ENCODE assay signal across 20 cellular contexts in genomic region chr7:44853391-44853790, GRCh38. TPM values are rescaled to one million over a fixed set of nuclear protein-coding genes. Genes with fewer than 3 reads are reported as not detected.
A peak's percentile ranks its signal among the peaks of the same experiment; 100 is the strongest.
DNase-seq lines count a peak whose midpoint lies in the region; ATAC-seq, FAIRE-seq and TF ChIP-seq lines count a peak whose summit lies in the region.
"Had no signal": no experiment of that assay in that cellular context is flagged by ENCODE, and none has a peak within 500 bp of the region (broad histone marks: within the 10 kb centered on the region; RNA-seq: fewer than 3 reads in every experiment).

No MANE protein-coding gene starts in this region.

- H3K4me2 ChIP-seq in A549 (peak overlapping the region; percentile 15; the same call in 1 of the 3 replicates), keratinocyte (ENCODE audit: control insufficient read depth, extremely low read depth, insufficient read depth, low read depth, low read length) (no peak overlapping the region)
- H3K4me2 ChIP-seq: PC-9 had no signal

- H2AFZ ChIP-seq in keratinocyte (ENCODE audit: control insufficient read depth, low read length), result no peak overlapping the region
- H2AFZ ChIP-seq: PC-9 had no signal

- WGBS in A549 (ENCODE audit: missing lambda C conversion rate), result 58% methylated on average over 3 of the region's 3 CpGs

- no peaks in the 10 kb centered on the region for H3K79me2 ChIP-seq in keratinocyte (ENCODE audit: control insufficient read depth, insufficient read depth, low read length)

- H3K27me3 ChIP-seq in RWPE2 (ENCODE audit: insufficient read depth, poor library complexity, severe bottlenecking) (no peaks in the 10 kb centered on the region), keratinocyte (ENCODE audit: control insufficient read depth, extremely low read depth, insufficient read depth, low read length) (no peaks in the 10 kb centered on the region)

- peak; percentile 51 for DNase-seq in activated CD4-positive, alpha-beta T cell treated with anti-CD3 and anti-CD28 coated beads for 48 hours
- DNase-seq in activated CD4-positive, alpha-beta T cell treated with anti-CD3 and anti-CD28 coated beads, Interleukin-2, amount 50 U/mL, for 4 hours, result no peak
- DNase-seq in A549 (ENCODE audit: low read depth in 1 of 2, low spot score in 1 of 2), result peak in 1 of 2 experiments; percentile 17
- no peak for DNase-seq in RWPE2 (ENCODE audit: low spot score)
- DNase-seq in keratinocyte (ENCODE audit: low read depth, low spot score), result no peak
- DNase-seq in Calu3, result no peak
- DNase-seq in superior temporal gyrus (ENCODE audit: extremely low spot score), result no peak
- no peak for DNase-seq in GM03348 (ENCODE audit: low spot score)
- DNase-seq: DMS79 treated with DMSO at 0.1 percent for 48 hours; left ventricle myocardium inferior; NCI-H1105; NCI-H2107; NCI-H526 treated with DMSO at 0.1 percent for 48 hours; stimulated activated naive CD4-positive, alpha-beta T cell treated with Interleukin-2 at 50 U/mL for 16 hours had no signal

- H3K9me3 Mint-ChIP-seq in Calu3 (ENCODE audit: low read depth, unreplicated experiment), result no peaks in the 10 kb centered on the region
- H3K9me3 Mint-ChIP-seq: dendritic cell treated with granulocyte-macrophage colony-stimulating factor and Interleukin-4, amounts not matched to agents 40 ng/mL and 50 ng/mL, for 4 days had no signal

- BruUV-seq in Calu3 (replicated peaks; lab: Mats Ljungman, UMichigan), result no TSS peak

- H3K27ac Mint-ChIP-seq in Calu3 (ENCODE audit: unreplicated experiment), result no peak overlapping the region
- H3K27ac Mint-ChIP-seq: activated naive CD8-positive, alpha-beta T cell; dendritic cell treated with granulocyte-macrophage colony-stimulating factor and Interleukin-4, amounts not matched to agents 40 ng/mL and 50 ng/mL, for 4 days had no signal

- no peaks in the 10 kb centered on the region for H3K9me1 ChIP-seq in keratinocyte (ENCODE audit: control insufficient read depth, extremely low read depth, insufficient read depth, low read length)

- peaks cover 8% of the 10 kb centered on the region for H3K36me3 Mint-ChIP-seq in Calu3 (ENCODE audit: insufficient read depth, unreplicated experiment)
- H3K36me3 Mint-ChIP-seq: activated naive CD8-positive, alpha-beta T cell had no signal

- FAIRE-seq in A549 (lab: Jason Lieb, UNC), result no peak
- FAIRE-seq in keratinocyte (lab: Jason Lieb, UNC), result peak; percentile 58

- H3K9ac ChIP-seq in keratinocyte (ENCODE audit: control insufficient read depth, extremely low read depth, insufficient read depth, low read length), result no peak overlapping the region

- TF ChIP-seq RAD21 in A549 (conservative IDR thresholded peaks at IDR 0.05 in 1 of 2, IDR thresholded peaks at IDR 0.05 in 1 of 2), result no peak

- TF ChIP-seq CTCF in A549 (IDR thresholded peaks at IDR 0.05) (no peak), RWPE2 (IDR thresholded peaks at IDR 0.05; ENCODE audit: poor library complexity, severe bottlenecking) (no peak), keratinocyte (optimal IDR thresholded peaks at IDR 0.05 in 1 of 3, IDR thresholded peaks at IDR 0.05 in 1 of 3, conservative IDR thresholded peaks at IDR 0.05 in 1 of 3; ENCODE audit: extremely low read depth in 1 of 3, insufficient read depth in 2 of 3, low read length in 3 of 3) (no peak), Calu3 (IDR thresholded peaks at IDR 0.05; ENCODE audit: unreplicated experiment) (no peak)

- H3K27ac ChIP-seq in A549 (no peak overlapping the region), RWPE2 (ENCODE audit: poor library complexity, severe bottlenecking) (no peak overlapping the region), keratinocyte (ENCODE audit: control insufficient read depth, insufficient read depth, low read length) (no peak overlapping the region)
- H3K27ac ChIP-seq: C4-2B, left ventricle myocardium inferior, PC-9, SK-N-MC had no signal

- H3K4me1 ChIP-seq in A549, result peaks cover 7% of the 10 kb centered on the region
- no peaks in the 10 kb centered on the region for H3K4me1 ChIP-seq in RWPE2 (ENCODE audit: insufficient read depth, poor library complexity, severe bottlenecking)
- peaks cover 6% of the 10 kb centered on the region for H3K4me1 ChIP-seq in keratinocyte (ENCODE audit: control insufficient read depth, extremely low read depth, insufficient read depth, low read length)

- H3K27me3 Mint-ChIP-seq in Calu3 (ENCODE audit: unreplicated experiment), result no peaks in the 10 kb centered on the region
- H3K27me3 Mint-ChIP-seq: activated naive CD8-positive, alpha-beta T cell; dendritic cell treated with granulocyte-macrophage colony-stimulating factor and Interleukin-4, amounts not matched to agents 40 ng/mL and 50 ng/mL, for 4 days had no signal

- CTCF ChIA-PET in A549 (lab: Yijun Ruan, JAX), result interaction anchor here (0.9 kb wide), 1 partner anchor 23 kb away, joined by 4 read pairs; no protein-coding TSS in a partner anchor
- CTCF ChIA-PET in Calu3 (lab: Charles Lee), result no interaction called here

- POLR2A ChIA-PET in A549 (lab: Yijun Ruan, JAX), result no interaction called here

- intact Hi-C loops in Calu3 (cut with micrococcal nuclease; ENCODE audit: unreplicated experiment), result no loop called here

- TF ChIP-seq EP300 in A549 (IDR thresholded peaks at IDR 0.05), result no peak

- no peak overlapping the region for H3K4me3 Mint-ChIP-seq in Calu3 (ENCODE audit: low read depth, unreplicated experiment)
- H3K4me3 Mint-ChIP-seq: activated naive CD8-positive, alpha-beta T cell; dendritic cell treated with granulocyte-macrophage colony-stimulating factor and Interleukin-4, amounts not matched to agents 40 ng/mL and 50 ng/mL, for 4 days had no signal

- no peak for TF ChIP-seq POLR2A in A549 (IDR thresholded peaks at IDR 0.05; ENCODE audit: low read length)

- ATAC-seq in A549 (no peak), RWPE2 (ENCODE audit: low read depth) (peak; percentile 43; the same call in 2 of the 3 replicates)

- H3K4me1 Mint-ChIP-seq in Calu3 (ENCODE audit: low read depth, unreplicated experiment), result peaks cover 13% of the 10 kb centered on the region

- H3K36me3 ChIP-seq in RWPE2 (ENCODE audit: low read depth) (no peaks in the 10 kb centered on the region), keratinocyte (ENCODE audit: control insufficient read depth in 2 of 2, extremely low read depth in 1 of 2, insufficient read depth in 2 of 2, low read length in 2 of 2) (no peaks in the 10 kb centered on the region)
- H3K36me3 ChIP-seq: HAP-1, left ventricle myocardium inferior had no signal

- H3K9me3 ChIP-seq in A549 (no peaks in the 10 kb centered on the region), RWPE2 (ENCODE audit: severe bottlenecking) (no peaks in the 10 kb centered on the region), keratinocyte (ENCODE audit: control insufficient read depth, low read depth, low read length) (no peaks in the 10 kb centered on the region)
- H3K9me3 ChIP-seq: HAP-1, left ventricle myocardium inferior had no signal

- H3K4me3 ChIP-seq in A549 (no peak overlapping the region), RWPE2 (ENCODE audit: severe bottlenecking) (no peak overlapping the region), keratinocyte (ENCODE audit: control insufficient read depth in 2 of 3, extremely low read depth in 1 of 3, insufficient read depth in 2 of 3, low read depth in 1 of 3, low read length in 3 of 3) (no peak overlapping the region)
- H3K4me3 ChIP-seq: HAP-1, left ventricle myocardium inferior, PC-9, SK-N-MC had no signal

- dilution Hi-C loops in keratinocyte (cut with MboI; ENCODE audit: extremely low pct_ligation_motif_present, low sequenced_read_pairs), result no loop called here

- H4K20me1 ChIP-seq in keratinocyte (ENCODE audit: control insufficient read depth, extremely low read depth, insufficient read depth, low read length), result no peaks in the 10 kb centered on the region

RNA-seq across cellular contexts. Expression of gene H2AZ2, which starts 5.5 kb away (rescaled TPM):
- polyA plus RNA-seq in A549 (2011; rRNA removed), result 239 and 262 TPM in 2 replicates
- 402 and 450 TPM in 2 replicates for polyA plus RNA-seq in A549 (2012; cell fraction: cytosol; rRNA removed)
- 123 and 134 TPM in 2 replicates for polyA plus RNA-seq in A549 (2012; cell fraction: nucleus; rRNA removed)
- polyA plus RNA-seq in A549 (2017; fragmentation: RNase III; extraction: RNeasy Plus Mini Kit Qiagen cat#74134 plus additional on column Dnase treatment), result 236 to 244 TPM (median 241 TPM) in 3 replicates
- polyA minus RNA-seq in A549 (2011; rRNA and poly(A)+ RNA removed), result 117 and 130 TPM in 2 replicates
- polyA plus RNA-seq in keratinocyte, result 62.6 to 139 TPM (median 131 TPM) in 3 replicates
- 54.4 TPM for polyA plus RNA-seq in keratinocyte (2011; ENCODE audit: low read depth)
- polyA plus RNA-seq in keratinocyte (2011; cell fraction: cytosol; rRNA removed), result 79.9 and 107 TPM in 2 replicates
- 30.9 and 39.7 TPM in 2 replicates for polyA plus RNA-seq in keratinocyte (2011; cell fraction: nucleus; rRNA removed)
- 58.6 and 129 TPM in 2 replicates for polyA plus RNA-seq in keratinocyte (2012; ENCODE audit: low replicate concordance)
- polyA minus RNA-seq in keratinocyte, result 47.6 to 84.5 TPM (median 48.3 TPM) in 3 replicates
- 26.1 TPM for polyA minus RNA-seq in keratinocyte (2011; cell fraction: cytosol; rRNA and poly(A)+ RNA removed)
- 7.8 and 23.9 TPM in 2 replicates for polyA minus RNA-seq in keratinocyte (2011; cell fraction: nucleus; rRNA and poly(A)+ RNA removed)
- total RNA-seq in Calu3 (2022), result 300 and 371 TPM in 2 replicates

RNA-seq across cellular contexts. Expression of gene PURB, which starts 31.9 kb away (rescaled TPM):
- polyA plus RNA-seq in A549 (2011; rRNA removed) (5.7 and 6.4 TPM in 2 replicates), A549 (2017; fragmentation: RNase III; extraction: RNeasy Plus Mini Kit Qiagen cat#74134 plus additional on column Dnase treatment) (10.0 to 11.6 TPM (median 10.4 TPM) in 3 replicates), keratinocyte (5.1 to 7.7 TPM (median 5.7 TPM) in 3 replicates)
- polyA plus RNA-seq in A549 (2012; cell fraction: cytosol; rRNA removed), result 2.2 and 2.9 TPM in 2 replicates
- polyA plus RNA-seq in A549 (2012; cell fraction: nucleus; rRNA removed), result 1.3 and 1.7 TPM in 2 replicates
- 3.5 and 3.6 TPM in 2 replicates for polyA minus RNA-seq in A549 (2011; rRNA and poly(A)+ RNA removed)
- 6.2 TPM for polyA plus RNA-seq in keratinocyte (2011; ENCODE audit: low read depth)
- polyA plus RNA-seq in keratinocyte (2011; cell fraction: cytosol; rRNA removed), result 5.3 and 9.5 TPM in 2 replicates
- polyA plus RNA-seq in keratinocyte (2011; cell fraction: nucleus; rRNA removed), result 8.4 and 10.7 TPM in 2 replicates
- 11.6 and 12.4 TPM in 2 replicates for polyA plus RNA-seq in keratinocyte (2012; ENCODE audit: low replicate concordance)
- 3.9 to 9.6 TPM (median 4.3 TPM) in 3 replicates for polyA minus RNA-seq in keratinocyte
- polyA minus RNA-seq in keratinocyte (2011; cell fraction: cytosol; rRNA and poly(A)+ RNA removed), result 10.7 TPM
- 9.0 and 17.5 TPM in 2 replicates for polyA minus RNA-seq in keratinocyte (2011; cell fraction: nucleus; rRNA and poly(A)+ RNA removed)
- 68.5 and 70.8 TPM in 2 replicates for total RNA-seq in Calu3 (2022)

RNA-seq across cellular contexts. Expression of gene PPIA, which starts 56.9 kb away (rescaled TPM):
- polyA plus RNA-seq in A549 (2011; rRNA removed) (5,366 and 6,016 TPM in 2 replicates), A549 (2017; fragmentation: RNase III; extraction: RNeasy Plus Mini Kit Qiagen cat#74134 plus additional on column Dnase treatment) (6,452 to 7,028 TPM (median 6,488 TPM) in 3 replicates), keratinocyte (5,379 to 8,856 TPM (median 6,965 TPM) in 3 replicates)
- polyA plus RNA-seq in A549 (2012; cell fraction: cytosol; rRNA removed), result 6,087 and 6,712 TPM in 2 replicates
- 2,383 and 3,176 TPM in 2 replicates for polyA plus RNA-seq in A549 (2012; cell fraction: nucleus; rRNA removed)
- 753 and 870 TPM in 2 replicates for polyA minus RNA-seq in A549 (2011; rRNA and poly(A)+ RNA removed)
- polyA plus RNA-seq in keratinocyte (2011; ENCODE audit: low read depth), result 671 TPM
- 6,024 and 8,186 TPM in 2 replicates for polyA plus RNA-seq in keratinocyte (2011; cell fraction: cytosol; rRNA removed)
- 3,422 and 3,586 TPM in 2 replicates for polyA plus RNA-seq in keratinocyte (2011; cell fraction: nucleus; rRNA removed)
- 2,587 and 4,023 TPM in 2 replicates for polyA plus RNA-seq in keratinocyte (2012; ENCODE audit: low replicate concordance)
- polyA minus RNA-seq in keratinocyte, result 828 to 2,438 TPM (median 2,293 TPM) in 3 replicates
- polyA minus RNA-seq in keratinocyte (2011; cell fraction: cytosol; rRNA and poly(A)+ RNA removed), result 1,285 TPM
- polyA minus RNA-seq in keratinocyte (2011; cell fraction: nucleus; rRNA and poly(A)+ RNA removed), result 536 and 754 TPM in 2 replicates
- 2,685 and 3,069 TPM in 2 replicates for total RNA-seq in Calu3 (2022)
